ENCODE assay signal across 1 cellular context in the genomic region with DNA sequence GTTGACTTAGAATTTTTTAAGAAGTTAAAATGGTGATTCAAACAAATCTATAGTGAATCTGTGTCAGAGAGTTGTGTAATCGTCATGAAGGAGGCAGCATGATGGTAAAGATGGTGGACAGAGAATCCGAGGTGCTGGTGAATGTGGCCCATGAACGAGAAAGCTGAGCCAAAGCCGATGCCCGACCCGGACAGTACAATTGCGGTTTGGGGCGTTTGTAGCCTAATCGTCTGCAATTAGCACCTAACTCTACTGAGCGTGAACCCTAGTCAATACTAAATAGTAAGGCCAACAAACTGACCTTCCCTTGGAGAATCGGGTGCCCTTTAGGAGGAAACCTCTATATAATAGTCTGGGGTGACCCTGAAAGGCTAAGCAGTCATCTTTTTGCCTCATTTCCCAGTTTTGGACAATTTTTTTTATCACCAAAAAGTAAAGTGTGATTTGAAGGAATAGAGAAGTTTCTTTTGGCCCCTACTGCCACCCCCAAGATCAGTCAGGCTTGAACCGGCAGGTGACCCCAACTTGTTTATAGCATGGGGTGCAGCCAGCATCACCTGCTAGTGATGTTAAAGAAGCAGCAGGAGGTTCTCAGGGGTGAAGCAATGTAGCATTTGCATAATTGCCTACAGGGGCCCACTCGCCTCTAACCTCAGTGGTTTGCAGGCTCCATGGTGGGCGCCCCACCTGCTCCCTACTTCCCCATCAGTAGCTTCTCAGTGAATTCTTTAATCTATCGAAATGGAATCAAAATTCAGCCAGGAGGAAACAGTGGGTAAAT.
TF ChIP-seq lines count a peak whose summit lies in the region.

No MANE protein-coding gene starts in this region.

TF ChIP-seq in GM12878, 131 proteins besides CTCF, POLR2A, EP300 and RAD21:
- TF ChIP-seq PML (IDR thresholded peaks at IDR 0.05; ENCODE audit: low read length) (peak; percentile 61), CEBPB (IDR thresholded peaks at IDR 0.05; ENCODE audit: borderline replicate concordance in 1 of 2, low read depth in 2 of 2, low read length in 2 of 2) (no peak), CHD2 (IDR thresholded peaks at IDR 0.05; ENCODE audit: borderline replicate concordance, low read depth, low read length) (no peak), SMC3 (IDR thresholded peaks at IDR 0.05; ENCODE audit: borderline replicate concordance, low read length) (no peak), ETV6 (conservative IDR thresholded peaks at IDR 0.05 in 1 of 2, IDR thresholded peaks at IDR 0.05 in 1 of 2; ENCODE audit: borderline replicate concordance in 1 of 2, low read depth in 1 of 2) (no peak), E4F1 (IDR thresholded peaks at IDR 0.05; ENCODE audit: borderline replicate concordance, partially characterized antibody) (no peak), ZNF622 (IDR thresholded peaks at IDR 0.05) (no peak), IKZF1 (conservative IDR thresholded peaks at IDR 0.05) (0 out of 2 replicates have a peak, but pooled peaks have one; percentile 20), BHLHE40 (IDR thresholded peaks at IDR 0.05; ENCODE audit: borderline replicate concordance in 1 of 2, low read depth in 2 of 2, low read length in 1 of 2) (peak; percentile 61 to 70; a peak in 3 of 4 replicates), RUNX3 (IDR thresholded peaks at IDR 0.05; ENCODE audit: low read length) (peak; percentile 77), BCL3 (IDR thresholded peaks at IDR 0.05; ENCODE audit: borderline replicate concordance, insufficient read depth, low read depth, low read length, poor library complexity, severe bottlenecking) (peak; percentile 5), MTA2 (IDR thresholded peaks at IDR 0.05; ENCODE audit: low read depth) (0 out of 2 replicates have a peak, but pooled peaks have one; percentile 18), CREB1 (IDR thresholded peaks at IDR 0.05; ENCODE audit: low read depth) (0 out of 2 replicates have a peak, but pooled peaks have one; percentile 19), CREM (IDR thresholded peaks at IDR 0.05; ENCODE audit: low read depth) (no peak), POU2F2 (IDR thresholded peaks at IDR 0.05; ENCODE audit: borderline replicate concordance, low read depth, low read length) (peak; percentile 94; the same call in 2 of the 3 replicates), MTA3 (IDR thresholded peaks at IDR 0.05; ENCODE audit: borderline replicate concordance, low read length) (peak; percentile 49; the same call in 1 of the 2 replicates), TCF12 (IDR thresholded peaks at IDR 0.05; ENCODE audit: low read depth, low read length) (peak; percentile 56; the same call in 1 of the 2 replicates), GATAD2B (conservative IDR thresholded peaks at IDR 0.05; ENCODE audit: low read depth) (no peak), YY1 (IDR thresholded peaks at IDR 0.05; ENCODE audit: low read depth, low read length) (no peak)
- TF ChIP-seq, protein P1, sequence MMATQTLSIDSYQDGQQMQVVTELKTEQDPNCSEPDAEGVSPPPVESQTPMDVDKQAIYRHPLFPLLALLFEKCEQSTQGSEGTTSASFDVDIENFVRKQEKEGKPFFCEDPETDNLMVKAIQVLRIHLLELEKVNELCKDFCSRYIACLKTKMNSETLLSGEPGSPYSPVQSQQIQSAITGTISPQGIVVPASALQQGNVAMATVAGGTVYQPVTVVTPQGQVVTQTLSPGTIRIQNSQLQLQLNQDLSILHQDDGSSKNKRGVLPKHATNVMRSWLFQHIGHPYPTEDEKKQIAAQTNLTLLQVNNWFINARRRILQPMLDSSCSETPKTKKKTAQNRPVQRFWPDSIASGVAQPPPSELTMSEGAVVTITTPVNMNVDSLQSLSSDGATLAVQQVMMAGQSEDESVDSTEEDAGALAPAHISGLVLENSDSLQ (IDR thresholded peaks at IDR 0.05), result no peak
- TF ChIP-seq, protein P2, sequence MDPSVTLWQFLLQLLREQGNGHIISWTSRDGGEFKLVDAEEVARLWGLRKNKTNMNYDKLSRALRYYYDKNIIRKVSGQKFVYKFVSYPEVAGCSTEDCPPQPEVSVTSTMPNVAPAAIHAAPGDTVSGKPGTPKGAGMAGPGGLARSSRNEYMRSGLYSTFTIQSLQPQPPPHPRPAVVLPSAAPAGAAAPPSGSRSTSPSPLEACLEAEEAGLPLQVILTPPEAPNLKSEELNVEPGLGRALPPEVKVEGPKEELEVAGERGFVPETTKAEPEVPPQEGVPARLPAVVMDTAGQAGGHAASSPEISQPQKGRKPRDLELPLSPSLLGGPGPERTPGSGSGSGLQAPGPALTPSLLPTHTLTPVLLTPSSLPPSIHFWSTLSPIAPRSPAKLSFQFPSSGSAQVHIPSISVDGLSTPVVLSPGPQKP (IDR thresholded peaks at IDR 0.05; ENCODE audit: low read depth, low read length), result no peak
- TF ChIP-seq, protein P3, sequence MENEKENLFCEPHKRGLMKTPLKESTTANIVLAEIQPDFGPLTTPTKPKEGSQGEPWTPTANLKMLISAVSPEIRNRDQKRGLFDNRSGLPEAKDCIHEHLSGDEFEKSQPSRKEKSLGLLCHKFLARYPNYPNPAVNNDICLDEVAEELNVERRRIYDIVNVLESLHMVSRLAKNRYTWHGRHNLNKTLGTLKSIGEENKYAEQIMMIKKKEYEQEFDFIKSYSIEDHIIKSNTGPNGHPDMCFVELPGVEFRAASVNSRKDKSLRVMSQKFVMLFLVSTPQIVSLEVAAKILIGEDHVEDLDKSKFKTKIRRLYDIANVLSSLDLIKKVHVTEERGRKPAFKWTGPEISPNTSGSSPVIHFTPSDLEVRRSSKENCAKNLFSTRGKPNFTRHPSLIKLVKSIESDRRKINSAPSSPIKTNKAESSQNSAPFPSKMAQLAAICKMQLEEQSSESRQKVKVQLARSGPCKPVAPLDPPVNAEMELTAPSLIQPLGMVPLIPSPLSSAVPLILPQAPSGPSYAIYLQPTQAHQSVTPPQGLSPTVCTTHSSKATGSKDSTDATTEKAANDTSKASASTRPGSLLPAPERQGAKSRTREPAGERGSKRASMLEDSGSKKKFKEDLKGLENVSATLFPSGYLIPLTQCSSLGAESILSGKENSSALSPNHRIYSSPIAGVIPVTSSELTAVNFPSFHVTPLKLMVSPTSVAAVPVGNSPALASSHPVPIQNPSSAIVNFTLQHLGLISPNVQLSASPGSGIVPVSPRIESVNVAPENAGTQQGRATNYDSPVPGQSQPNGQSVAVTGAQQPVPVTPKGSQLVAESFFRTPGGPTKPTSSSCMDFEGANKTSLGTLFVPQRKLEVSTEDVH (IDR thresholded peaks at IDR 0.05; ENCODE audit: low read depth, partially characterized antibody), result no peak
- TF ChIP-seq, protein P4, sequence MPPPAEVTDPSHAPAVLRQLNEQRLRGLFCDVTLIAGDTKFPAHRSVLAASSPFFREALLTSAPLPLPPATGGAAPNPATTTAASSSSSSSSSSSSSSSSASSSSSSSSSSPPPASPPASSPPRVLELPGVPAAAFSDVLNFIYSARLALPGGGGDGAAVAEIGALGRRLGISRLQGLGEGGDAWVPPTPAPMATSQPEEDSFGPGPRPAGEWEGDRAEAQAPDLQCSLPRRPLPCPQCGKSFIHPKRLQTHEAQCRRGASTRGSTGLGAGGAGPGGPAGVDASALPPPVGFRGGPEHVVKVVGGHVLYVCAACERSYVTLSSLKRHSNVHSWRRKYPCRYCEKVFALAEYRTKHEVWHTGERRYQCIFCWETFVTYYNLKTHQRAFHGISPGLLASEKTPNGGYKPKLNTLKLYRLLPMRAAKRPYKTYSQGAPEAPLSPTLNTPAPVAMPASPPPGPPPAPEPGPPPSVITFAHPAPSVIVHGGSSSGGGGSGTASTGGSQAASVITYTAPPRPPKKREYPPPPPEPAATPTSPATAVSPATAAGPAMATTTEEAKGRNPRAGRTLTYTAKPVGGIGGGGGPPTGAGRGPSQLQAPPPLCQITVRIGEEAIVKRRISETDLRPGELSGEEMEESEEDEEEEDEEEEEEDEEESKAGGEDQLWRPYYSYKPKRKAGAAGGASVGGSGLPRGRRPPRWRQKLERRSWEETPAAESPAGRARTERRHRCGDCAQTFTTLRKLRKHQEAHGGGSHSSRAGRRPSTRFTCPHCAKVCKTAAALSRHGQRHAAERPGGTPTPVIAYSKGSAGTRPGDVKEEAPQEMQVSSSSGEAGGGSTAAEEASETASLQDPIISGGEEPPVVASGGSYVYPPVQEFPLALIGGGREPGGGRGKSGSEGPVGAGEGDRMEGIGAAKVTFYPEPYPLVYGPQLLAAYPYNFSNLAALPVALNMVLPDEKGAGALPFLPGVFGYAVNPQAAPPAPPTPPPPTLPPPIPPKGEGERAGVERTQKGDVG (CRISPR knock-in tag; IDR thresholded peaks at IDR 0.05), result no peak
